ENCODE assay signal across 18 cellular contexts in genomic region chr10:28710227-28710889, GRCh38.
"Had no signal": no experiment of that assay in that cellular context is flagged by ENCODE, and none has a peak within 500 bp of the region (broad histone marks: within the 10 kb centered on the region; RNA-seq: fewer than 3 reads in every experiment).

No MANE protein-coding gene starts in this region.

- H3K36me3 ChIP-seq: tibial nerve had no signal

- H3K27ac ChIP-seq: SK-N-MC had no signal

- H3K4me3 ChIP-seq: SK-N-MC, tibial nerve had no signal

- FAIRE-seq: endometrium had no signal

- DNase-seq: activated CD4-positive, alpha-beta T cell treated with anti-CD3 and anti-CD28 coated beads, Interleukin-2, amount 10 ng/mL, durations not matched to agents 24 days and 14 days; activated CD8-positive, alpha-beta T cell treated with anti-CD3 and anti-CD28 coated beads for 36 hours; activated naive CD4-positive, alpha-beta T cell treated with anti-CD3 and anti-CD28 coated beads for 36 hours; activated T-cell treated with anti-CD3 and anti-CD28 coated beads, Interleukin-2, amount 50 U/mL, for 24 hours; anterior cingulate cortex; cerebellar nuclear complex; cortex of kidney; erythroblast; foreskin melanocyte; mammary epithelial cell; naive B cell; stimulated activated CD8-positive, alpha-beta memory T cell treated with anti-CD3 and anti-CD28 coated beads, Interleukin-4, amount 100 ng/mL, for 48 hours; stimulated activated naive CD4-positive, alpha-beta T cell treated with Interleukin-2 at 50 U/mL for 16 hours; T-cell; T-helper 9 cell had no signal

- H3K9me3 ChIP-seq: tibial nerve had no signal

- H3K27me3 ChIP-seq: tibial nerve had no signal

- ATAC-seq: activated CD8-positive, alpha-beta T cell treated with anti-CD3 and anti-CD28 coated beads for 36 hours; T-cell had no signal
